ENCODE assay signal across 26 cellular contexts in the genomic region with DNA sequence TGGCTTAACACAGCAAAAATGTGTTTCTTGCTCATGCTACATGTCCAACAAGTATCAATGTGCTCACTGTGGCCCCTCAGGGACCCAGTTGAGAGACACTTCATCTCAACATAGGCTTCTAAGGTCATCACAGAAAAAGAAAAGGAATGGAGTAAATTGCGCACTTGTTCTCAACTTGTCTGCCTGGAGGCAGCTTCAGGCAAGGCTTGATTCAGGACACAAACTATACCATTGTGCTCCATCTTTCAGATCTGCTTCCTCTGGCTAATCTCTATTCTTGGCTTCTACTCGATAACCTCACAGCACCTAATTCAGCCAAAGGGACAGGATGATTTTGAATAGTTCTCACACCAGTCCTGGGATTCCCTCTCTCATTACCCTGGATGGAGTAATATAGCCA. TPM values are rescaled to one million over a fixed set of nuclear protein-coding genes. Genes with fewer than 3 reads are reported as not detected.
"Had no signal": no experiment of that assay in that cellular context is flagged by ENCODE, and none has a peak within 500 bp of the region (broad histone marks: within the 10 kb centered on the region; RNA-seq: fewer than 3 reads in every experiment).

No MANE protein-coding gene starts in this region.

- H3K27ac ChIP-seq: PC-9, Peyer's patch had no signal

- H3K4me1 ChIP-seq: Peyer's patch had no signal

- H3K27me3 ChIP-seq: Peyer's patch had no signal

- H3K9me3 ChIP-seq: MG63, Peyer's patch had no signal

- H3K4me2 ChIP-seq: PC-9 had no signal

- DNase-seq: IMR-90; Karpas-422; KG1; MG63; NCI-H1092; NCI-H1105 treated with DMSO at 0.1 percent for 48 hours; NCI-H1417 treated with DMSO at 0.1 percent for 48 hours; NCI-H146; NCI-H1694 treated with DMSO at 0.1 percent for 48 hours; NCI-H2029; NCI-H2081 treated with DMSO at 0.1 percent for 48 hours; NCI-H2171; NCI-H226; NCI-H446; NCI-H510A; NCI-H524 treated with DMSO at 0.1 percent for 48 hours; NCI-H69; NCI-H774; NK-92 treated with Interleukin-12 subunit alpha and Interleukin-12 subunit beta, amount 100 ng/mL, for 24 hours; PC-9; Peyer's patch had no signal

- H3K4me3 ChIP-seq: MG63, PC-9, Peyer's patch had no signal

- H3K36me3 ChIP-seq: MG63, Peyer's patch had no signal

- H2AFZ ChIP-seq: PC-9 had no signal

- ATAC-seq: Right ventricle myocardium inferior, SK-N-SH treated with all-trans-retinoic acid at 6 μM for 48 hours had no signal

RNA-seq across cellular contexts. Expression of a gene that starts 35.6 kb away (rescaled TPM):
- total RNA-seq: HT-29, IMR-90, OCI-LY7, RPMI7951 had no signal
